Comparison of ENCODE assay signal across 8 cellular contexts in genomic region chr10:124739996-124740373, GRCh38. TPM values are rescaled to one million over a fixed set of nuclear protein-coding genes. Genes with fewer than 3 reads are reported as not detected.
DNase-seq lines count a peak whose midpoint lies in the region; ATAC-seq, FAIRE-seq and TF ChIP-seq lines count a peak whose summit lies in the region.
"Had no signal": no experiment of that assay in that cellular context is flagged by ENCODE, and none has a peak within 500 bp of the region (broad histone marks: within the 10 kb centered on the region; RNA-seq: fewer than 3 reads in every experiment).

No MANE protein-coding gene starts in this region.

- H3K4me3 ChIP-seq in Loucy (ENCODE audit: low read length, poor library complexity, severe bottlenecking) = peak overlapping the region; percentile 95
- peak overlapping the region; percentile 6 to 10 for H3K4me3 ChIP-seq in kidney (ENCODE audit: low read length in 2 of 2)

- peak overlapping the region; percentile 99 for H3K4me2 ChIP-seq in Loucy (ENCODE audit: low read depth, low read length, poor library complexity, severe bottlenecking)

- H3K4me1 ChIP-seq in Loucy (ENCODE audit: insufficient read depth, low read length, poor library complexity, severe bottlenecking) (peaks cover 59% of the 10 kb centered on the region), kidney (ENCODE audit: control insufficient read depth in 1 of 2, insufficient read depth in 1 of 2, low read depth in 1 of 2, low read length in 2 of 2) (peaks cover 71 to 73% of the 10 kb centered on the region in 2 donors)

- CTCF ChIA-PET in Calu3 (lab: Charles Lee) = interaction anchor here (0.5 to 1.9 kb wide), 2 partner anchors 21 to 163 kb away, joined by 5 to 15 read pairs; no protein-coding TSS in a partner anchor

- H3K9me3 Mint-ChIP-seq in Calu3 (ENCODE audit: low read depth, unreplicated experiment) = no peaks in the 10 kb centered on the region

- no peaks in the 10 kb centered on the region for H3K9me3 ChIP-seq in Loucy (ENCODE audit: insufficient read depth, low read depth, low read length)
- H3K9me3 ChIP-seq in kidney (ENCODE audit: control insufficient read depth in 1 of 2, low read length in 2 of 2) = no peaks in the 10 kb centered on the region

- no peaks in the 10 kb centered on the region for H3K9me2 ChIP-seq in Loucy (replicated peaks; ENCODE audit: low read depth, low read length)

- no peak for DNase-seq in kidney
- DNase-seq in substantia nigra (lab: John Stamatoyannopoulos, UW) = no peak
- no peak for DNase-seq in Calu3
- DNase-seq in retina = no peak

- no peaks in the 10 kb centered on the region for H3K27me3 Mint-ChIP-seq in Calu3 (ENCODE audit: unreplicated experiment)

- H4K20me1 ChIP-seq in Loucy (ENCODE audit: insufficient read depth, low read length, poor library complexity, severe bottlenecking) = peaks cover 70% of the 10 kb centered on the region

- H3K79me2 ChIP-seq in Loucy (ENCODE audit: insufficient read depth, low read length) = peaks cover 86% of the 10 kb centered on the region

- no peaks in the 10 kb centered on the region for H3K27me3 ChIP-seq in Loucy (ENCODE audit: insufficient read depth, low read length, poor library complexity, severe bottlenecking)

- peak overlapping the region; percentile 87 for H3K27ac ChIP-seq in angular gyrus (ENCODE audit: low read depth, low read length)
- H3K27ac ChIP-seq in kidney (ENCODE audit: low read depth in 2 of 2, low read length in 2 of 2) = peak overlapping the region; percentile 79 to 90
- H3K27ac ChIP-seq in substantia nigra (ENCODE audit: low read depth, low read length, poor library complexity, severe bottlenecking) = peak overlapping the region; percentile 96

- no peak for TF ChIP-seq CTCF in Loucy (conservative IDR thresholded peaks at IDR 0.05; ENCODE audit: low read length)
- no peak for TF ChIP-seq CTCF in kidney (IDR thresholded peaks at IDR 0.05; ENCODE audit: borderline replicate concordance, extremely low read depth, insufficient read depth)
- no peak for TF ChIP-seq CTCF in Calu3 (IDR thresholded peaks at IDR 0.05; ENCODE audit: unreplicated experiment)

- H3K9ac ChIP-seq in Loucy (ENCODE audit: low read depth, low read length, poor library complexity, severe bottlenecking) (peak overlapping the region; percentile 52), kidney (ENCODE audit: low read length in 2 of 2) (peak overlapping the region; percentile 47 to 71)

- H3K36me3 ChIP-seq in Loucy (ENCODE audit: insufficient read depth, low read length) = no peaks in the 10 kb centered on the region
- no peaks in the 10 kb centered on the region for H3K36me3 ChIP-seq in kidney (ENCODE audit: control insufficient read depth in 1 of 2, insufficient read depth in 2 of 2, low read length in 2 of 2)

- intact Hi-C loops in kidney (cut with DNase I) = loop anchor here (10.0 kb wide), 1 partner anchor 205 kb away; no protein-coding TSS in a partner anchor
- intact Hi-C loops in Calu3 (cut with micrococcal nuclease; ENCODE audit: unreplicated experiment) = loop anchor here (2.0 to 10.0 kb wide), 3 partner anchors 33 to 209 kb away; no protein-coding TSS in a partner anchor

- BruUV-seq in Calu3 (replicated peaks; lab: Mats Ljungman, UMichigan) = no TSS peak

- ATAC-seq in GM21825 (IDR thresholded peaks at IDR 0.05; ENCODE audit: unreplicated experiment) = no peak

- H3K36me3 Mint-ChIP-seq in Calu3 (ENCODE audit: insufficient read depth, unreplicated experiment) = peaks cover 15% of the 10 kb centered on the region

- H3K27ac Mint-ChIP-seq in Calu3 (ENCODE audit: unreplicated experiment) = no peak overlapping the region

- no peak overlapping the region for H3K4me3 Mint-ChIP-seq in Calu3 (ENCODE audit: low read depth, unreplicated experiment)

- H3K4me1 Mint-ChIP-seq in Calu3 (ENCODE audit: low read depth, unreplicated experiment) = peaks cover 29% of the 10 kb centered on the region

- H3F3A ChIP-seq in Loucy (ENCODE audit: low read depth) = 0 out of 2 replicates have a peak, but pooled peaks cover under 1% of the 10 kb centered on the region

- H2AFZ ChIP-seq in Loucy (ENCODE audit: low read length) = no peak overlapping the region

- no peak for FAIRE-seq in kidney (lab: Jason Lieb, UNC)
- FAIRE-seq: bronchial epithelial cell had no signal

RNA-seq across cellular contexts. Expression of gene FAM53B, which starts 4.2 kb away (rescaled TPM):
- 30.0 TPM for total RNA-seq in kidney
- 11.8 TPM for polyA plus RNA-seq in kidney (ENCODE audit: insufficient read depth, low read depth, low replicate concordance)
- 11.2 and 12.5 TPM in 2 replicates for total RNA-seq in Calu3 (2022)

RNA-seq across cellular contexts. Expression of gene EEF1AKMT2, which starts 51.7 kb away (rescaled TPM):
- total RNA-seq in kidney = 18.0 TPM
- 20.5 TPM for polyA plus RNA-seq in kidney (ENCODE audit: insufficient read depth, low read depth, low replicate concordance)
- 13.0 and 13.2 TPM in 2 replicates for total RNA-seq in Calu3 (2022)
